In genomic region chr11:118922745-118923627, GRCh38 we compare ENCODE assay signal across 10 cellular contexts. TPM values are rescaled to one million over a fixed set of nuclear protein-coding genes. Genes with fewer than 3 reads are reported as not detected.
DNase-seq lines count a peak whose midpoint lies in the region; ATAC-seq, FAIRE-seq and TF ChIP-seq lines count a peak whose summit lies in the region.
"Had no signal": no experiment of that assay in that cellular context is flagged by ENCODE, and none has a peak within 500 bp of the region (broad histone marks: within the 10 kb centered on the region; RNA-seq: fewer than 3 reads in every experiment).

No MANE protein-coding gene starts in this region.

- H3K4me2 ChIP-seq in GM23248 (ENCODE audit: unreplicated experiment) (peak overlapping the region; percentile 77), hepatocyte (peak overlapping the region; percentile 94)

- H3K36me3 ChIP-seq in GM23248 (ENCODE audit: low read depth): no peaks in the 10 kb centered on the region
- H3K36me3 ChIP-seq in hepatocyte (replicated peaks; ENCODE audit: insufficient read depth, low read depth): no peaks in the 10 kb centered on the region
- no peaks in the 10 kb centered on the region for H3K36me3 ChIP-seq in small intestine (ENCODE audit: control insufficient read depth in 2 of 2, insufficient read depth in 2 of 2, low read length in 2 of 2)

- H3K4me3 Mint-ChIP-seq in activated naive CD8-positive, alpha-beta T cell: peak overlapping the region; percentile 86

- 1 to 7% methylated on average over 9 of the region's 9 CpGs for WGBS in GM23248 (ENCODE audit: low coverage in 1 of 2, low lambda C conversion rate in 2 of 2, missing lambda C conversion rate in 2 of 2), 2 experiments
- 46% methylated on average over 9 of the region's 9 CpGs for WGBS in hepatocyte (ENCODE audit: low lambda C conversion rate, missing lambda C conversion rate)
- 26 to 41% (median 39%) methylated on average over 9 of the region's 9 CpGs for WGBS in small intestine, 3 donors

- H3K9me3 ChIP-seq in GM23248 (ENCODE audit: low read depth): no peaks in the 10 kb centered on the region
- H3K9me3 ChIP-seq in hepatocyte (ENCODE audit: low read depth): no peaks in the 10 kb centered on the region
- H3K9me3 ChIP-seq in small intestine (ENCODE audit: control insufficient read depth, low read depth): no peaks in the 10 kb centered on the region

- H3K9ac ChIP-seq in GM23248: peak overlapping the region; percentile 90

- H3K27me3 ChIP-seq in GM23248 (replicated peaks; ENCODE audit: insufficient read depth) (no peaks in the 10 kb centered on the region), hepatocyte (no peaks in the 10 kb centered on the region), small intestine (ENCODE audit: control insufficient read depth in 2 of 2, insufficient read depth in 2 of 2, low read length in 2 of 2) (no peaks in the 10 kb centered on the region)

- in situ Hi-C loops in GM23248 (cut with MboI) (no loop called here), GM13977 (cut with MboI; ENCODE audit: low pct_unique_long_range_greater_than_20kb, low sequenced_read_pairs, unreplicated experiment) (no loop called here)

- H3K4me3 ChIP-seq in GM23248 (peak overlapping the region; percentile 96), hepatocyte (peak overlapping the region; percentile 73), small intestine (ENCODE audit: low read depth in 1 of 2, low read length in 2 of 2) (peak overlapping the region; percentile 47 to 93)

- peaks cover 66% of the 10 kb centered on the region for H3K4me1 Mint-ChIP-seq in activated naive CD8-positive, alpha-beta T cell (ENCODE audit: low read depth)

- FAIRE-seq in small intestine (lab: Jason Lieb, UNC): no peak

- H3K27me3 Mint-ChIP-seq in activated naive CD8-positive, alpha-beta T cell: no peaks in the 10 kb centered on the region

- H3K4me1 ChIP-seq in GM23248 (ENCODE audit: insufficient read depth): peaks cover 44% of the 10 kb centered on the region
- H3K4me1 ChIP-seq in hepatocyte (ENCODE audit: insufficient read depth): peaks cover 49% of the 10 kb centered on the region
- peaks cover 5 to 9% of the 10 kb centered on the region in 2 donors for H3K4me1 ChIP-seq in small intestine (ENCODE audit: control insufficient read depth in 2 of 2, insufficient read depth in 1 of 2, low read depth in 1 of 2, low read length in 1 of 2)

- no peaks in the 10 kb centered on the region for H3K36me3 Mint-ChIP-seq in activated naive CD8-positive, alpha-beta T cell

- no peaks in the 10 kb centered on the region for H3K9me3 Mint-ChIP-seq in activated naive CD8-positive, alpha-beta T cell (ENCODE audit: low read depth)

- H3K9me2 ChIP-seq in GM23248 (ENCODE audit: insufficient read depth): no peaks in the 10 kb centered on the region
- no peaks in the 10 kb centered on the region for H3K9me2 ChIP-seq in hepatocyte (replicated peaks; ENCODE audit: insufficient read depth)

- TF ChIP-seq CTCF in hepatocyte (IDR thresholded peaks at IDR 0.05; ENCODE audit: poor library complexity) (no peak), GM13977 (IDR thresholded peaks at IDR 0.05; ENCODE audit: extremely low read depth, insufficient read depth, missing control alignments) (no peak)

- H3K27ac Mint-ChIP-seq in activated naive CD8-positive, alpha-beta T cell: peak overlapping the region; percentile 92

- peaks cover 81% of the 10 kb centered on the region for H3K79me2 ChIP-seq in GM23248 (ENCODE audit: insufficient read depth)
- peaks cover 73% of the 10 kb centered on the region for H3K79me2 ChIP-seq in hepatocyte

- ATAC-seq in HG03159 (IDR thresholded peaks at IDR 0.05; ENCODE audit: unreplicated experiment): no peak

- H3F3A ChIP-seq in GM23248 (ENCODE audit: insufficient read depth): peaks cover 46% of the 10 kb centered on the region

- peak overlapping the region; percentile 99 for H3K27ac ChIP-seq in GM23248
- H3K27ac ChIP-seq in hepatocyte: peak overlapping the region; percentile 99
- peak overlapping the region; percentile 98 to 99 for H3K27ac ChIP-seq in small intestine (ENCODE audit: low read depth in 1 of 2, low read length in 1 of 2)

- H4K20me1 ChIP-seq in GM23248 (ENCODE audit: insufficient read depth) (no peaks in the 10 kb centered on the region), hepatocyte (ENCODE audit: insufficient read depth, poor library complexity, severe bottlenecking) (peaks cover 34% of the 10 kb centered on the region)

- no peak overlapping the region for H2AFZ ChIP-seq in GM23248
- H2AFZ ChIP-seq in hepatocyte: no peak overlapping the region

- DNase-seq in GM23248 (peak; percentile 45), hepatocyte (ENCODE audit: low spot score) (peak; percentile 16), small intestine (no peak), hepatic stellate cell (ENCODE audit: low spot score) (no peak), NCI-H446 (lab: John Stamatoyannopoulos, UW) (no peak), GM13977 (ENCODE audit: low spot score) (no peak)

RNA-seq across cellular contexts. Expression of gene BCL9L, which starts 2.7 kb away (rescaled TPM):
- 13.9 and 17.6 TPM in 2 replicates for total RNA-seq in GM23248 (2014; rRNA removed; shearing (Covaris generic))
- polyA plus RNA-seq in GM23248 (2016; fragmentation: Nextera tagmentation; extraction: Ambion mirVana): 7.2 TPM in 2 replicates
- total RNA-seq in hepatocyte: 7.8 and 25.3 TPM in 2 replicates
- 18.0 and 18.1 TPM in 2 replicates for polyA plus RNA-seq in hepatocyte
- polyA plus RNA-seq in small intestine: 10 to 100 TPM; 11.6 to 23.5 (median 14.3) TPM

RNA-seq across cellular contexts. Expression of gene UPK2, which starts 33.1 kb away (rescaled TPM):
- not detected in 2 replicates for total RNA-seq in GM23248 (2014; rRNA removed; shearing (Covaris generic))
- polyA plus RNA-seq in GM23248 (2016; fragmentation: Nextera tagmentation; extraction: Ambion mirVana): 0.27 and 0.28 TPM in 2 replicates
- 2.2 and 3.6 TPM in 2 replicates for total RNA-seq in hepatocyte
- 55.3 and 101 TPM in 2 replicates for polyA plus RNA-seq in hepatocyte
- polyA plus RNA-seq in small intestine: not detected
- total RNA-seq: pulmonary artery endothelial cell; T-helper 2 cell treated with Interferon-gamma antibody and Interleukin-4, amounts not matched to agents 100 ng/mL and 5 ng/mL, for 36 hours had no signal

RNA-seq across cellular contexts. Expression of gene CXCR5, which starts 39.3 kb away (rescaled TPM):
- not detected in 2 replicates for total RNA-seq in GM23248 (2014; rRNA removed; shearing (Covaris generic))
- polyA plus RNA-seq in GM23248 (2016; fragmentation: Nextera tagmentation; extraction: Ambion mirVana) (not detected in 2 replicates), hepatocyte (0.11 and 0.29 TPM in 2 replicates), small intestine (under 1 TPM; 0.22 to 0.61 (median 0.54) TPM)
- not detected in 2 replicates for total RNA-seq in hepatocyte
- total RNA-seq: pulmonary artery endothelial cell had no signal

RNA-seq across cellular contexts. Expression of gene FOXR1, which starts 48.6 kb away (rescaled TPM):
- not detected in 2 replicates for total RNA-seq in GM23248 (2014; rRNA removed; shearing (Covaris generic))
- polyA plus RNA-seq in GM23248 (2016; fragmentation: Nextera tagmentation; extraction: Ambion mirVana) (not detected in 2 replicates), hepatocyte (0.41 TPM in 1 of 2 replicates, not detected in the other), small intestine (not detected)
- not detected in 2 replicates for total RNA-seq in hepatocyte
- total RNA-seq: pulmonary artery endothelial cell; T-helper 2 cell treated with Interferon-gamma antibody and Interleukin-4, amounts not matched to agents 100 ng/mL and 5 ng/mL, for 36 hours had no signal

Comparison
In these comparisons a context has a peak if more than half of its experiments do, and no peak if none do; other contexts are left out.
1. DNase-seq: peak in GM23248 (single experiment) and hepatocyte (single experiment); none in small intestine (single experiment), hepatic stellate cell (single experiment), NCI-H446 (0 of 2) and GM13977 (single experiment).
2. RNA of gene UPK2, which starts 33.1 kb away (polyA plus RNA-seq): 55.3 to 101 TPM in hepatocyte; 0.27 to 0.28 TPM in GM23248 and not detected in small intestine; every median in the first group is over 10 times any median in the second.
3. Peak in every context shown above with its lines, with median percentiles within 50 percentile points of each other: H3K27ac ChIP-seq and H3K4me3 ChIP-seq.